In genomic region chr6:70010339-70010738, GRCh38 we compare ENCODE assay signal across 8 cellular contexts.
DNase-seq lines count a peak whose midpoint lies in the region; ATAC-seq, FAIRE-seq and TF ChIP-seq lines count a peak whose summit lies in the region.
"Not testable (repeated sequence)": the region's sequence is repeated elsewhere in the genome, so short reads cannot be mapped to it uniquely, and the experiment has no call there.

No MANE protein-coding gene starts in this region.

- peaks cover 14% of the 10 kb centered on the region for H3K36me3 Mint-ChIP-seq in GM23338 (ENCODE audit: low read depth)

- H3K4me3 Mint-ChIP-seq in GM23338, result not testable (repeated sequence)

- H3K9me1 ChIP-seq in K562 (ENCODE audit: control insufficient read depth, insufficient read depth, low read length), result not testable (repeated sequence)

- intact Hi-C loops in K562 (cut with micrococcal nuclease), result not testable (repeated sequence)

- peak overlapping the region; percentile 57 for H3K27ac ChIP-seq in 22Rv1
- not testable (repeated sequence) for H3K27ac ChIP-seq in GM23338 (ENCODE audit: low read depth); K562 (ENCODE audit: extremely low read depth, low read depth, low read length)

- not testable (repeated sequence) for BruUV-seq in K562 (replicated peaks; lab: Mats Ljungman, UMichigan)

- H3K9ac ChIP-seq in K562 (ENCODE audit: insufficient read depth in 1 of 2, low read depth in 2 of 2, low read length in 2 of 2), result not testable (repeated sequence)

- FAIRE-seq in K562 (lab: Jason Lieb, UNC), result not testable (repeated sequence)

- TF ChIP-seq CTCF in 22Rv1 (IDR thresholded peaks at IDR 0.05) (peak; percentile 62), K562 (IDR thresholded peaks at IDR 0.05 in 2 of 3, conservative IDR thresholded peaks at IDR 0.05 in 1 of 3; ENCODE audit: insufficient read depth in 2 of 3, low read depth in 1 of 3, low read length in 3 of 3) (0 out of 6 replicates have a peak, but pooled peaks of 1 of the 3 experiments have one; percentile 16)
- TF ChIP-seq CTCF in GM23338 (conservative IDR thresholded peaks at IDR 0.05; ENCODE audit: low read depth in 2 of 2), result not testable (repeated sequence)

- not testable (repeated sequence) for TF ChIP-seq EP300 in K562 (IDR thresholded peaks at IDR 0.05; ENCODE audit: low read length)

- not testable (repeated sequence) for H3K36me3 ChIP-seq in GM23338 (ENCODE audit: insufficient read depth); K562 (ENCODE audit: control insufficient read depth, insufficient read depth, low read length)

- H3K9me2 ChIP-seq in GM23338 (ENCODE audit: insufficient read depth), result not testable (repeated sequence)

- peak in 1 of 2 experiments; percentile 24; a peak in 1 of 4 replicates for TF ChIP-seq RAD21 in K562 (CRISPR knock-in tag; conservative IDR thresholded peaks at IDR 0.05 in 1 of 2, IDR thresholded peaks at IDR 0.05 in 1 of 2)

- not testable (repeated sequence) for TF ChIP-seq POLR2A in K562 (conservative IDR thresholded peaks at IDR 0.05)

- in situ Hi-C loops in K562 (cut with MboI), result not testable (repeated sequence)

- H3K27ac Mint-ChIP-seq in GM23338, result peak overlapping the region; percentile 81; the same call in 1 of the 2 replicates

- H3K27me3 Mint-ChIP-seq in GM23338 (ENCODE audit: insufficient read depth, low read depth, poor library complexity), result not testable (repeated sequence)

- not testable (repeated sequence) for ATAC-seq in GM23338
- ATAC-seq in K562, result peak; percentile 35; the same call in 2 of the 3 replicates

- CTCF ChIA-PET in K562 (lab: Yijun Ruan, JAX; ENCODE audit: low intra/inter-chr PET ratio), result not testable (repeated sequence)

- H3K9me3 Mint-ChIP-seq in GM23338, result peaks cover 18% of the 10 kb centered on the region

- H3K4me3 ChIP-seq in GM23338, result not testable (repeated sequence)
- H3K4me3 ChIP-seq in K562, result peak overlapping the region; percentile 12; the same call in 1 of the 2 replicates

- DNase-seq in ELF-1 (ENCODE audit: low read depth, low spot score) (peak; percentile 55), NCI-H1417 (lab: John Stamatoyannopoulos, UW) (peak in 2 of 3 experiments; percentile 2 to 30), NCI-H146 (lab: John Stamatoyannopoulos, UW) (peak; percentile 5), NCI-H748 (lab: John Stamatoyannopoulos, UW; ENCODE audit: unreplicated experiment) (peak; percentile 71), RPMI8226 (peak; percentile 24), K562 (ENCODE audit: extremely low read depth in 1 of 4, low spot score in 3 of 4) (peak in 1 of 4 experiments; percentile 35)
- DNase-seq in GM23338 (ENCODE audit: low spot score), result not testable (repeated sequence)

- H3K27me3 ChIP-seq in GM23338 (ENCODE audit: insufficient read depth); K562 (ENCODE audit: control insufficient read depth in 2 of 2, insufficient read depth in 2 of 2, low read length in 2 of 2): not testable (repeated sequence)

- not testable (repeated sequence) for H2AFZ ChIP-seq in GM23338
- H2AFZ ChIP-seq in K562 (ENCODE audit: low read depth, low read length), result peak overlapping the region; percentile 37

- not testable (repeated sequence) for H3K79me2 ChIP-seq in GM23338 (replicated peaks; ENCODE audit: insufficient read depth); K562 (ENCODE audit: control insufficient read depth, insufficient read depth, low read length)

- H3K4me2 ChIP-seq in GM23338, result not testable (repeated sequence)
- H3K4me2 ChIP-seq in K562 (ENCODE audit: insufficient read depth, low read length), result peak overlapping the region; percentile 55; the same call in 1 of the 2 replicates

- H3K4me1 Mint-ChIP-seq in GM23338, result not testable (repeated sequence)

- H3K9me3 ChIP-seq in K562 (replicated peaks; ENCODE audit: control insufficient read depth, insufficient read depth, low read depth, low read length), result not testable (repeated sequence)

- not testable (repeated sequence) for H3K4me1 ChIP-seq in GM23338 (ENCODE audit: insufficient read depth); K562 (replicated peaks in 1 of 2; ENCODE audit: control insufficient read depth in 2 of 2, insufficient read depth in 2 of 2, low read length in 2 of 2)

- POLR2A ChIA-PET in K562 (lab: Yijun Ruan, JAX), result interaction anchor here (0.9 kb wide), 1 partner anchor 32 kb away, joined by 3 read pairs; no protein-coding TSS in a partner anchor

- not testable (repeated sequence) for H4K20me1 ChIP-seq in GM23338 (replicated peaks; ENCODE audit: insufficient read depth); K562 (replicated peaks; ENCODE audit: control insufficient read depth, insufficient read depth, low read length)

- H3F3A ChIP-seq in GM23338 (replicated peaks; ENCODE audit: low read depth), result not testable (repeated sequence)

- WGBS in K562 (ENCODE audit: insufficient coverage, low coverage, missing lambda C conversion rate), result 2% methylated on average over 24 of the region's 28 CpGs

TF ChIP-seq in K562, 482 proteins besides CTCF, POLR2A, EP300 and RAD21 (continues in another document):
- peak; percentile 83 for TF ChIP-seq ZNF24 (IDR thresholded peaks at IDR 0.05)
- peak; percentile 65 for TF ChIP-seq L3MBTL2 (IDR thresholded peaks at IDR 0.05)
- TF ChIP-seq CC2D1A (IDR thresholded peaks at IDR 0.05), result 0 out of 2 replicates have a peak, but pooled peaks have one; percentile 47
- TF ChIP-seq HDAC3 (IDR thresholded peaks at IDR 0.05; ENCODE audit: borderline replicate concordance, partially characterized antibody), result peak; percentile 57
- peak; percentile 43; the same call in 1 of the 2 replicates for TF ChIP-seq ATF7 (IDR thresholded peaks at IDR 0.05)
- TF ChIP-seq CTBP1 (IDR thresholded peaks at IDR 0.05; ENCODE audit: borderline replicate concordance), result peak; percentile 79; the same call in 1 of the 2 replicates
- peak; percentile 60; the same call in 1 of the 2 replicates for TF ChIP-seq CXXC5 (CRISPR knock-in tag; IDR thresholded peaks at IDR 0.05)
- TF ChIP-seq NRF1 (conservative IDR thresholded peaks at IDR 0.05 in 1 of 2, IDR thresholded peaks at IDR 0.05 in 1 of 2), result peak; percentile 80 to 83
- 0 out of 2 replicates have a peak, but pooled peaks have one; percentile 32 for TF ChIP-seq NR2C1 (IDR thresholded peaks at IDR 0.05)
- TF ChIP-seq NR2C1 (tag; IDR thresholded peaks at IDR 0.05), result 0 out of 2 replicates have a peak, but pooled peaks have one; percentile 35
- TF ChIP-seq ATF1 (CRISPR knock-in tag; IDR thresholded peaks at IDR 0.05); ATF3 (CRISPR knock-in tag; conservative IDR thresholded peaks at IDR 0.05): not testable (repeated sequence)
- TF ChIP-seq ATF1 (tag; IDR thresholded peaks at IDR 0.05), result peak; percentile 43; the same call in 1 of the 2 replicates
- TF ChIP-seq ATF3 (IDR thresholded peaks at IDR 0.05), result 0 out of 2 replicates have a peak, but pooled peaks have one; percentile 15
- peak in 1 of 3 experiments; percentile 69 for TF ChIP-seq YY1 (IDR thresholded peaks at IDR 0.05; ENCODE audit: borderline replicate concordance in 1 of 3, control insufficient read depth in 1 of 3, extremely low read depth in 1 of 3, insufficient read depth in 3 of 3, insufficient read length in 1 of 3, insufficient replicate concordance in 2 of 3, low read depth in 1 of 3, low read length in 2 of 3)
- TF ChIP-seq CEBPB (tag; IDR thresholded peaks at IDR 0.05), result peak; percentile 49
- TF ChIP-seq EHMT2 (IDR thresholded peaks at IDR 0.05), result peak; percentile 61; the same call in 1 of the 2 replicates
